13 cellular contexts compared by ENCODE assay signal in the genomic region with DNA sequence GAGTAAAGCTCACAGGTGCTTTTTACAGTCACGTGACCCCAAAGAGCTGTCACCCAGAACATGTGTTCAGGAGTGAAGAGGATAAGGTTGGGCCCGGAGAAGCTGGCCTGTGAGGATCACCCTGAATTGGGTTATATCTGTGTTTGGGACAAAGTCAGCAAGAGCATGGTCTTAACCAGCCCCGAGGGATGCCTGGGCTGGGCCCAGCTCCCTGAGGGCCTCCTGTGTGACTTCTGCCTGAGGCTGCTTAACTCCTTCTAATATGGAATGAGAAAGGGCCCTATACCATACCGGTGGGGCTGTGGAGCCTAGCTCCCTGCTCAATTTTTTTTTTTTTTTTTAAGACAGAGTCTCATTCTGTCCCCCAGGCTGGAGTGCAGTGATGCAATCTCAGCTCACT. TPM values are rescaled to one million over a fixed set of nuclear protein-coding genes. Genes with fewer than 3 reads are reported as not detected.
DNase-seq lines count a peak whose midpoint lies in the region; ATAC-seq and TF ChIP-seq lines count a peak whose summit lies in the region.
"Had no signal": no experiment of that assay in that cellular context is flagged by ENCODE, and none has a peak within 500 bp of the region (broad histone marks: within the 10 kb centered on the region; RNA-seq: fewer than 3 reads in every experiment).

No MANE protein-coding gene starts in this region.

- peaks cover 87% of the 10 kb centered on the region for H3K4me1 ChIP-seq in BLaER1
- peaks cover 16% of the 10 kb centered on the region for H3K4me1 ChIP-seq in hepatocyte (ENCODE audit: insufficient read depth)

- ATAC-seq in GM21360 (IDR thresholded peaks at IDR 0.05; ENCODE audit: unreplicated experiment) (no peak), GM21825 (IDR thresholded peaks at IDR 0.05; ENCODE audit: unreplicated experiment) (no peak)
- ATAC-seq: esophagus mucosa, sciatic nerve had no signal

- H3K79me2 ChIP-seq in SU-DHL-6 (ENCODE audit: insufficient read depth, low read length) (peaks cover 79% of the 10 kb centered on the region), hepatocyte (peaks cover 75% of the 10 kb centered on the region)

- H3K9me2 ChIP-seq in SU-DHL-6 (replicated peaks; ENCODE audit: insufficient read depth, low read length) (no peaks in the 10 kb centered on the region), hepatocyte (replicated peaks; ENCODE audit: insufficient read depth) (no peaks in the 10 kb centered on the region)

- peak overlapping the region; percentile 98 for H3K27ac ChIP-seq in BLaER1
- peak overlapping the region; percentile 28 for H3K27ac ChIP-seq in SU-DHL-6 (ENCODE audit: low read depth, low read length)
- H3K27ac ChIP-seq in hepatocyte = no peak overlapping the region

- no peak overlapping the region for H2AFZ ChIP-seq in SU-DHL-6 (ENCODE audit: low read depth, low read length, severe bottlenecking)
- no peak overlapping the region for H2AFZ ChIP-seq in hepatocyte

- 0 out of 2 replicates have a peak overlapping the region, but pooled peaks have one; percentile 19 for H3K4me3 ChIP-seq in BLaER1
- H3K4me3 ChIP-seq in GM06990 (replicated peaks; ENCODE audit: low read depth, low read length) = peak overlapping the region; percentile 76
- H3K4me3 ChIP-seq in SU-DHL-6 (ENCODE audit: insufficient read depth, low read length, poor library complexity, severe bottlenecking) = peak overlapping the region; percentile 83
- H3K4me3 ChIP-seq in hepatocyte = no peak overlapping the region

- H3K9ac ChIP-seq in BLaER1 (peak overlapping the region; percentile 98; the same call in 1 of the 2 replicates), SU-DHL-6 (ENCODE audit: low read length) (peak overlapping the region; percentile 100)

- H3K36me3 ChIP-seq in BLaER1 (peaks cover 38% of the 10 kb centered on the region), GM06990 (ENCODE audit: control insufficient read depth, insufficient read depth, low read length) (peaks cover 1% of the 10 kb centered on the region), SU-DHL-6 (ENCODE audit: low read length) (peaks cover 7% of the 10 kb centered on the region; the same call in 1 of the 2 replicates), hepatocyte (replicated peaks; ENCODE audit: insufficient read depth, low read depth) (no peaks in the 10 kb centered on the region)

- H3K27me3 ChIP-seq in BLaER1 = no peaks in the 10 kb centered on the region
- no peaks in the 10 kb centered on the region for H3K27me3 ChIP-seq in GM06990 (replicated peaks; ENCODE audit: control insufficient read depth, insufficient read depth, low read length)
- H3K27me3 ChIP-seq in SU-DHL-6 (ENCODE audit: low read length) = no peaks in the 10 kb centered on the region
- H3K27me3 ChIP-seq in hepatocyte = no peaks in the 10 kb centered on the region

- peaks cover 74% of the 10 kb centered on the region for H4K20me1 ChIP-seq in BLaER1
- peaks cover 32% of the 10 kb centered on the region; the same call in 1 of the 2 replicates for H4K20me1 ChIP-seq in SU-DHL-6 (ENCODE audit: low read depth, low read length)
- peaks cover 12% of the 10 kb centered on the region for H4K20me1 ChIP-seq in hepatocyte (ENCODE audit: insufficient read depth, poor library complexity, severe bottlenecking)

- TF ChIP-seq CTCF in GM06990 (IDR thresholded peaks at IDR 0.05; ENCODE audit: insufficient read depth, low read length, poor library complexity, severe bottlenecking) = no peak
- no peak for TF ChIP-seq CTCF in SU-DHL-6 (IDR thresholded peaks at IDR 0.05; ENCODE audit: insufficient read depth, low read length, poor library complexity, severe bottlenecking)
- TF ChIP-seq CTCF in hepatocyte (IDR thresholded peaks at IDR 0.05; ENCODE audit: poor library complexity) = no peak

- no peak for DNase-seq in GM06990 (ENCODE audit: extremely low read depth, insufficient read length)
- no peak for DNase-seq in hepatocyte (ENCODE audit: low spot score)
- no peak for DNase-seq in stimulated activated CD4-positive, alpha-beta T cell treated with anti-CD3 and anti-CD28 coated beads, Interleukin-1b, Interleukin-23, amount 100 ng/mL, for 48 hours
- no peak for DNase-seq in ureter (ENCODE audit: low spot score)
- DNase-seq: NCI-H1417, NCI-H82 had no signal

- H3F3A ChIP-seq in SU-DHL-6 (ENCODE audit: insufficient read depth) = peaks cover 18% of the 10 kb centered on the region

- 87% methylated on average over 4 of the region's 4 CpGs for WGBS in hepatocyte (ENCODE audit: low lambda C conversion rate, missing lambda C conversion rate)

- no peaks in the 10 kb centered on the region for H3K9me3 ChIP-seq in BLaER1
- no peaks in the 10 kb centered on the region for H3K9me3 ChIP-seq in SU-DHL-6 (ENCODE audit: insufficient read depth, low read length)
- H3K9me3 ChIP-seq in hepatocyte (ENCODE audit: low read depth) = no peaks in the 10 kb centered on the region

- H3K4me2 ChIP-seq in BLaER1 (peak overlapping the region; percentile 92), SU-DHL-6 (ENCODE audit: low read depth, low read length, poor library complexity, severe bottlenecking) (peak overlapping the region; percentile 90), hepatocyte (peak overlapping the region; percentile 93)

RNA-seq across cellular contexts. Expression of a gene that starts 2.5 kb away (rescaled TPM):
- 13.6 and 15.7 TPM in 2 replicates for total RNA-seq in hepatocyte
- polyA plus RNA-seq in hepatocyte = 15.0 and 17.1 TPM in 2 replicates
- total RNA-seq in ureter = 8.1 TPM

RNA-seq across cellular contexts. Expression of a gene that starts 32.8 kb away (rescaled TPM):
- total RNA-seq in hepatocyte (4.5 and 6.4 TPM in 2 replicates), ureter (17.3 TPM)
- 5.1 and 9.3 TPM in 2 replicates for polyA plus RNA-seq in hepatocyte

RNA-seq across cellular contexts. Expression of a gene that starts 40.2 kb away (rescaled TPM):
- total RNA-seq in hepatocyte (4.6 and 5.9 TPM in 2 replicates), ureter (34.5 TPM)
- 1.8 and 2.4 TPM in 2 replicates for polyA plus RNA-seq in hepatocyte

RNA-seq across cellular contexts. Expression of a gene that starts 46.8 kb away (rescaled TPM):
- total RNA-seq in hepatocyte = 0.24 and 0.83 TPM in 2 replicates
- 0.23 and 0.41 TPM in 2 replicates for polyA plus RNA-seq in hepatocyte
- total RNA-seq in ureter = 1.5 TPM
- total RNA-seq: bronchial epithelial cell had no signal
